1 cellular context compared by ENCODE assay signal in genomic region chr21:14414932-14415508, GRCh38.
TF ChIP-seq lines count a peak whose summit lies in the region.

No MANE protein-coding gene starts in this region.

TF ChIP-seq in GM12878, 131 proteins besides CTCF, POLR2A, EP300 and RAD21 (continued from another document):
- no peak for TF ChIP-seq ZBTB11 (CRISPR knock-in tag; IDR thresholded peaks at IDR 0.05)
- no peak for TF ChIP-seq EZH2 (IDR thresholded peaks at IDR 0.05; ENCODE audit: borderline replicate concordance, control insufficient read depth, low read depth, low read length)
- peak; percentile 6; the same call in 1 of the 2 replicates for TF ChIP-seq RUNX3 (IDR thresholded peaks at IDR 0.05; ENCODE audit: low read length)
- no peak for TF ChIP-seq BCLAF1 (IDR thresholded peaks at IDR 0.05)
- peak; percentile 34 to 43; a peak in 2 of 4 replicates for TF ChIP-seq IKZF2 (IDR thresholded peaks at IDR 0.05)
- TF ChIP-seq NFXL1 (IDR thresholded peaks at IDR 0.05; ENCODE audit: borderline replicate concordance), result no peak
- TF ChIP-seq IRF3 (IDR thresholded peaks at IDR 0.05), result no peak
- 0 out of 2 replicates have a peak, but pooled peaks have one; percentile 31 for TF ChIP-seq ZNF217 (IDR thresholded peaks at IDR 0.05)
- no peak for TF ChIP-seq BCL11A (IDR thresholded peaks at IDR 0.05; ENCODE audit: low read depth, low read length)
- no peak for TF ChIP-seq BCL3 (IDR thresholded peaks at IDR 0.05; ENCODE audit: borderline replicate concordance, insufficient read depth, low read depth, low read length, poor library complexity, severe bottlenecking)
- peak; percentile 61 for TF ChIP-seq SPI1 (IDR thresholded peaks at IDR 0.05; ENCODE audit: borderline replicate concordance, insufficient read depth, low read depth, low read length)
- TF ChIP-seq NFIC (IDR thresholded peaks at IDR 0.05; ENCODE audit: low read depth, low read length), result 0 out of 2 replicates have a peak, but pooled peaks have one; percentile 48
- TF ChIP-seq ATF2 (IDR thresholded peaks at IDR 0.05; ENCODE audit: low read length), result peak; percentile 33; the same call in 1 of the 2 replicates
- TF ChIP-seq SMARCA5 (IDR thresholded peaks at IDR 0.05), result no peak
- TF ChIP-seq STAT1 (conservative IDR thresholded peaks at IDR 0.05), result no peak
- 0 out of 2 replicates have a peak, but pooled peaks have one; percentile 22 for TF ChIP-seq RAD51 (IDR thresholded peaks at IDR 0.05)
- no peak for TF ChIP-seq RCOR1 (conservative IDR thresholded peaks at IDR 0.05; ENCODE audit: low read depth, low read length)
- no peak for TF ChIP-seq ZNF622 (IDR thresholded peaks at IDR 0.05)
- no peak for TF ChIP-seq LARP7 (IDR thresholded peaks at IDR 0.05)
- TF ChIP-seq SUPT20H (IDR thresholded peaks at IDR 0.05; ENCODE audit: borderline replicate concordance, control insufficient read depth, low read depth, low read length), result no peak
- TF ChIP-seq RELB (IDR thresholded peaks at IDR 0.05; ENCODE audit: low read depth), result peak; percentile 55; the same call in 1 of the 2 replicates
TF ChIP-seq in GM12878: peak in this region for 10.
